ENCODE assay signal across 1 cellular context in genomic region chr16:27538508-27538907, GRCh38.
TF ChIP-seq lines count a peak whose summit lies in the region.

No MANE protein-coding gene starts in this region.

TF ChIP-seq in SK-N-SH, 30 proteins besides CTCF, POLR2A, EP300 and RAD21 (continued from another document):
- no peak for TF ChIP-seq USF2 (IDR thresholded peaks at IDR 0.05; ENCODE audit: borderline replicate concordance, low read depth, low read length)
- TF ChIP-seq SIN3A (IDR thresholded peaks at IDR 0.05; ENCODE audit: borderline replicate concordance, low read depth, low read length) = no peak
- no peak for TF ChIP-seq FOXJ3 (CRISPR knock-in tag; IDR thresholded peaks at IDR 0.05)
- TF ChIP-seq NRF1 (IDR thresholded peaks at IDR 0.05; ENCODE audit: low read depth, low read length) = no peak
- no peak for TF ChIP-seq EZH2phosphoT487 (IDR thresholded peaks at IDR 0.05; ENCODE audit: borderline replicate concordance, low read depth)
